In genomic region chr1:108747898-108748297, GRCh38 we compare ENCODE assay signal across 1 cellular context.
TF ChIP-seq lines count a peak whose summit lies in the region.

No MANE protein-coding gene starts in this region.

TF ChIP-seq in K562, 482 proteins besides CTCF, POLR2A, EP300 and RAD21:
- TF ChIP-seq CEBPG (CRISPR knock-in tag; IDR thresholded peaks at IDR 0.05) = no peak
- peak in 1 of 2 experiments; percentile 62; a peak in 2 of 4 replicates for TF ChIP-seq CEBPG (tag; conservative IDR thresholded peaks at IDR 0.05 in 1 of 2, IDR thresholded peaks at IDR 0.05 in 1 of 2)
- TF ChIP-seq LCOR (CRISPR knock-in tag; IDR thresholded peaks at IDR 0.05) = no peak
- TF ChIP-seq CEBPB (tag; IDR thresholded peaks at IDR 0.05) = peak; percentile 68
- TF ChIP-seq RBM34 (IDR thresholded peaks at IDR 0.05; ENCODE audit: borderline replicate concordance, insufficient read depth, low read length) = no peak
- no peak for TF ChIP-seq PBX2 (CRISPR knock-in tag; IDR thresholded peaks at IDR 0.05; ENCODE audit: low read depth)
- TF ChIP-seq PBX2 (tag; conservative IDR thresholded peaks at IDR 0.05; ENCODE audit: low read depth) = peak; percentile 39; the same call in 1 of the 2 replicates
- TF ChIP-seq NR2C1 (IDR thresholded peaks at IDR 0.05) = no peak
- no peak for TF ChIP-seq NR2C1 (tag; IDR thresholded peaks at IDR 0.05)
- TF ChIP-seq SOX6 (IDR thresholded peaks at IDR 0.05) = peak; percentile 84
- peak; percentile 32; the same call in 1 of the 2 replicates for TF ChIP-seq PKNOX1 (IDR thresholded peaks at IDR 0.05)
- no peak for TF ChIP-seq TAF1 (IDR thresholded peaks at IDR 0.05; ENCODE audit: control insufficient read depth, extremely low read depth, insufficient read depth, low read length, severe bottlenecking)
- TF ChIP-seq NONO (IDR thresholded peaks at IDR 0.05; ENCODE audit: low read depth in 2 of 2, low read length in 1 of 2) = no peak
- TF ChIP-seq MAFF (IDR thresholded peaks at IDR 0.05; ENCODE audit: low read length) = peak; percentile 24; the same call in 1 of the 2 replicates
- no peak for TF ChIP-seq ZNF224 (CRISPR knock-in tag; IDR thresholded peaks at IDR 0.05)
- no peak for TF ChIP-seq RFX7 (CRISPR knock-in tag; IDR thresholded peaks at IDR 0.05)
- peak; percentile 55 for TF ChIP-seq ARID1B (IDR thresholded peaks at IDR 0.05)
- TF ChIP-seq MEIS2 (IDR thresholded peaks at IDR 0.05; ENCODE audit: partially characterized antibody) = peak; percentile 39
- peak; percentile 51 for TF ChIP-seq ZNF384 (IDR thresholded peaks at IDR 0.05; ENCODE audit: low read depth, low read length)
- TF ChIP-seq FOSL1 (tag; conservative IDR thresholded peaks at IDR 0.05) = peak; percentile 59; the same call in 1 of the 2 replicates
- no peak for TF ChIP-seq ZBTB7A (IDR thresholded peaks at IDR 0.05; ENCODE audit: borderline replicate concordance, control insufficient read depth, low read depth, low read length)
- peak; percentile 40; the same call in 1 of the 2 replicates for TF ChIP-seq NFE2 (IDR thresholded peaks at IDR 0.05; ENCODE audit: low read depth)
- TF ChIP-seq, protein P1, sequence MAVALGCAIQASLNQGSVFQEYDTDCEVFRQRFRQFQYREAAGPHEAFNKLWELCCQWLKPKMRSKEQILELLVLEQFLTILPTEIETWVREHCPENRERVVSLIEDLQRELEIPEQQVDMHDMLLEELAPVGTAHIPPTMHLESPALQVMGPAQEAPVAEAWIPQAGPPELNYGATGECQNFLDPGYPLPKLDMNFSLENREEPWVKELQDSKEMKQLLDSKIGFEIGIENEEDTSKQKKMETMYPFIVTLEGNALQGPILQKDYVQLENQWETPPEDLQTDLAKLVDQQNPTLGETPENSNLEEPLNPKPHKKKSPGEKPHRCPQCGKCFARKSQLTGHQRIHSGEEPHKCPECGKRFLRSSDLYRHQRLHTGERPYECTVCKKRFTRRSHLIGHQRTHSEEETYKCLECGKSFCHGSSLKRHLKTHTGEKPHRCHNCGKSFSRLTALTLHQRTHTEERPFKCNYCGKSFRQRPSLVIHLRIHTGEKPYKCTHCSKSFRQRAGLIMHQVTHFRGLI (CRISPR knock-in tag; IDR thresholded peaks at IDR 0.05) = no peak
- no peak for TF ChIP-seq KLF10 (CRISPR knock-in tag; IDR thresholded peaks at IDR 0.05)
- TF ChIP-seq ZNF165 (CRISPR knock-in tag; IDR thresholded peaks at IDR 0.05; ENCODE audit: borderline replicate concordance) = no peak
- TF ChIP-seq SMARCE1 (IDR thresholded peaks at IDR 0.05) = peak; percentile 68; the same call in 1 of the 2 replicates
- TF ChIP-seq, protein P2, sequence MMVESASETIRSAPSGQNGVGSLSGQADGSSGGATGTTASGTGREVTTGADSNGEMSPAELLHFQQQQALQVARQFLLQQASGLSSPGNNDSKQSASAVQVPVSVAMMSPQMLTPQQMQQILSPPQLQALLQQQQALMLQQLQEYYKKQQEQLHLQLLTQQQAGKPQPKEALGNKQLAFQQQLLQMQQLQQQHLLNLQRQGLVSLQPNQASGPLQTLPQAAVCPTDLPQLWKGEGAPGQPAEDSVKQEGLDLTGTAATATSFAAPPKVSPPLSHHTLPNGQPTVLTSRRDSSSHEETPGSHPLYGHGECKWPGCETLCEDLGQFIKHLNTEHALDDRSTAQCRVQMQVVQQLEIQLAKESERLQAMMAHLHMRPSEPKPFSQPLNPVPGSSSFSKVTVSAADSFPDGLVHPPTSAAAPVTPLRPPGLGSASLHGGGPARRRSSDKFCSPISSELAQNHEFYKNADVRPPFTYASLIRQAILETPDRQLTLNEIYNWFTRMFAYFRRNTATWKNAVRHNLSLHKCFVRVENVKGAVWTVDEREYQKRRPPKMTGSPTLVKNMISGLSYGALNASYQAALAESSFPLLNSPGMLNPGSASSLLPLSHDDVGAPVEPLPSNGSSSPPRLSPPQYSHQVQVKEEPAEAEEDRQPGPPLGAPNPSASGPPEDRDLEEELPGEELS (CRISPR knock-in tag; IDR thresholded peaks at IDR 0.05; ENCODE audit: borderline replicate concordance) = no peak
- TF ChIP-seq POLR2B (IDR thresholded peaks at IDR 0.05; ENCODE audit: low read depth, partially characterized antibody) = no peak
- no peak for TF ChIP-seq NFYB (IDR thresholded peaks at IDR 0.05; ENCODE audit: extremely low read depth, insufficient read length)
- 0 out of 2 replicates have a peak, but pooled peaks have one; percentile 4 for TF ChIP-seq DPF2 (IDR thresholded peaks at IDR 0.05)
